In the genomic region with DNA sequence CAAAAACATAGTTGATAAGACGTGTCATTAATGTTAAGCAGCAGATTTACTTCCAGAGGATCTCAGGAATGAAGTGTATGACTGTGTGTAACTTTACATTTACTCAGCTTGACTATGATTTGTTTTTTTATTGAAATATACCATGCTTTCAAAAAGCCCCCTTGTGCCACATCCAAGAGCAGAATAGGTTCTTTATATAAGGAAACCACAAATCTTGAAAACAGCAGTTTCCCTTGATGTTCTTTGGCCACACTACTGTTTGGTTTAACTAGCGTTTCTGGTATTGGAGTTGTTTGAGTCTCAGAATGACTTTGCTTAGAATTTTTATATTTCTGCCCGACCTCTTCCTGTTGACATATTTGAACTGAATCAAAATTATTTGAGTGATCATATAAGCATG, we compare ENCODE assay signal across 9 cellular contexts. TPM values are rescaled to one million over a fixed set of nuclear protein-coding genes. Genes with fewer than 3 reads are reported as not detected.
DNase-seq lines count a peak whose midpoint lies in the region; ATAC-seq, FAIRE-seq and TF ChIP-seq lines count a peak whose summit lies in the region.
"Had no signal": no experiment of that assay in that cellular context is flagged by ENCODE, and none has a peak within 500 bp of the region (broad histone marks: within the 10 kb centered on the region; RNA-seq: fewer than 3 reads in every experiment).

No MANE protein-coding gene starts in this region.

- H3K9ac ChIP-seq in KMS-11 (no peak overlapping the region), mesendoderm (ENCODE audit: low read length) (no peak overlapping the region)

- FAIRE-seq in GM18507 (lab: Jason Lieb, UNC), result peak; percentile 77

- no peaks in the 10 kb centered on the region for H3K36me3 ChIP-seq in KMS-11 (ENCODE audit: insufficient read depth)
- H3K36me3 ChIP-seq in mesendoderm (ENCODE audit: control insufficient read depth, insufficient read depth, low read length), result no peaks in the 10 kb centered on the region
- H3K36me3 ChIP-seq in testis (ENCODE audit: low read depth, missing control alignments), result no peaks in the 10 kb centered on the region

- no peaks in the 10 kb centered on the region for H3K79me1 ChIP-seq in mesendoderm (ENCODE audit: low read length)

- H3K23ac ChIP-seq in mesendoderm (ENCODE audit: low read length), result no peak overlapping the region

- H3K27me3 ChIP-seq in KMS-11 (ENCODE audit: insufficient read depth, low read depth) (no peaks in the 10 kb centered on the region), mesendoderm (ENCODE audit: insufficient read depth, low read length, poor library complexity) (no peaks in the 10 kb centered on the region), testis (no peaks in the 10 kb centered on the region)

- H3K4me3 ChIP-seq in KMS-11 (IDR thresholded peaks at IDR 0.05; ENCODE audit: insufficient read depth, low read depth, low read length) (no peak overlapping the region), mesendoderm (ENCODE audit: low read length) (no peak overlapping the region), testis (no peak overlapping the region)

- no peak overlapping the region for H3K4ac ChIP-seq in mesendoderm (ENCODE audit: low read depth, low read length)

- peak; percentile 56 for ATAC-seq in GM21447 (IDR thresholded peaks at IDR 0.05; ENCODE audit: unreplicated experiment)
- ATAC-seq in HG03280 (IDR thresholded peaks at IDR 0.05; ENCODE audit: unreplicated experiment), result no peak

- no peak overlapping the region for H4K5ac ChIP-seq in mesendoderm (ENCODE audit: low read length)

- intact Hi-C loops in testis (cut with DNase I; ENCODE audit: low total_unique reads), result no loop called here

- no peak for TF ChIP-seq POLR2A in testis (IDR thresholded peaks at IDR 0.05)

- DNase-seq in GM18507 (ENCODE audit: extremely low spot score, insufficient read length, low read depth) (no peak), iris pigment epithelial cell (ENCODE audit: low read depth) (peak; percentile 30), mesendoderm (no peak), substantia nigra (lab: John Stamatoyannopoulos, UW) (no peak), testis (no peak)
- DNase-seq: stimulated activated CD4-positive, alpha-beta T cell treated with anti-CD3 and anti-CD28 coated beads, Interleukin-4, amount 100 ng/mL, for 4 hours had no signal

- no peak overlapping the region for H2AFZ ChIP-seq in KMS-11 (ENCODE audit: low read depth)

- no peak overlapping the region for H3K56ac ChIP-seq in mesendoderm (ENCODE audit: low read length)

- H2BK120ac ChIP-seq in mesendoderm (ENCODE audit: low read depth, low read length), result no peak overlapping the region

- no peak overlapping the region for H2BK5ac ChIP-seq in mesendoderm (ENCODE audit: low read length)

- H2BK15ac ChIP-seq in mesendoderm (replicated peaks; ENCODE audit: low read depth), result no peak overlapping the region

- H3K4me1 ChIP-seq in KMS-11 (ENCODE audit: low read depth, poor library complexity, severe bottlenecking) (peaks cover 15% of the 10 kb centered on the region), mesendoderm (ENCODE audit: control insufficient read depth, low read depth, low read length) (no peaks in the 10 kb centered on the region), testis (peaks cover 24% of the 10 kb centered on the region)

- H3K9me3 ChIP-seq in testis, result no peaks in the 10 kb centered on the region

- no peak overlapping the region for H4K8ac ChIP-seq in mesendoderm (ENCODE audit: low read depth, low read length)

- no peak overlapping the region for H2AK5ac ChIP-seq in mesendoderm (ENCODE audit: low read length)

- no CpG with 5 or more reads among the region's 3 CpGs for WGBS in mesendoderm (ENCODE audit: extremely low coverage, insufficient coverage, low lambda C conversion rate)
- 73 to 77% methylated on average over 3 of the region's 3 CpGs for WGBS in testis, 2 donors

- no peak for TF ChIP-seq CTCF in KMS-11 (conservative IDR thresholded peaks at IDR 0.05; ENCODE audit: low read depth, low read length)
- TF ChIP-seq CTCF in testis (IDR thresholded peaks at IDR 0.05), result no peak

- no peaks in the 10 kb centered on the region for H4K20me1 ChIP-seq in KMS-11 (ENCODE audit: insufficient read depth)

- H3K27ac ChIP-seq in KMS-11 (peak overlapping the region; percentile 23; the same call in 1 of the 2 replicates), mesendoderm (ENCODE audit: low read depth, low read length) (no peak overlapping the region), substantia nigra (ENCODE audit: low read depth, low read length, poor library complexity, severe bottlenecking) (no peak overlapping the region), testis (no peak overlapping the region)

- H3K18ac ChIP-seq in mesendoderm (ENCODE audit: low read length), result no peak overlapping the region

- H3K4me2 ChIP-seq in KMS-11 (peak overlapping the region; percentile 21; the same call in 1 of the 2 replicates), mesendoderm (ENCODE audit: low read length) (no peak overlapping the region)

- H3K79me2 ChIP-seq in KMS-11 (ENCODE audit: insufficient read depth, low read depth) (no peaks in the 10 kb centered on the region), mesendoderm (ENCODE audit: control insufficient read depth, insufficient read depth, low read length) (no peaks in the 10 kb centered on the region)

RNA-seq across cellular contexts. Expression of gene LRRC8C, which starts 25.0 kb away (rescaled TPM):
- 1.5 TPM for polyA plus RNA-seq in mesendoderm (2013, experiment 1 of 2)
- 1.4 TPM for polyA plus RNA-seq in mesendoderm (2013, experiment 2 of 2)
- total RNA-seq in testis, result 10 to 100 TPM; 16.2 to 19.8 TPM
- polyA plus RNA-seq in testis (ENCODE audit: insufficient read depth, low read depth, low replicate concordance), result 8.2 TPM
